In genomic region chr1:155285063-155285462, GRCh38 we compare ENCODE assay signal across 33 cellular contexts. TPM values are rescaled to one million over a fixed set of nuclear protein-coding genes. Genes with fewer than 3 reads are reported as not detected.
"Had no signal": no experiment of that assay in that cellular context is flagged by ENCODE, and none has a peak within 500 bp of the region (broad histone marks: within the 10 kb centered on the region; RNA-seq: fewer than 3 reads in every experiment).

No MANE protein-coding gene starts in this region.

- H3K4me1 Mint-ChIP-seq: activated CD4-positive, alpha-beta T cell treated with anti-CD3 and anti-CD28 coated beads, Interleukin-2, amount 10 ng/mL, durations not matched to agents 7 days and 5 days; activated naive CD4-positive, alpha-beta T cell treated with anti-CD3 and anti-CD28 coated beads, Interleukin-2, amount 50 U/mL, for 24 hours; activated naive CD8-positive, alpha-beta T cell treated with anti-CD3 and anti-CD28 coated beads, Interleukin-2, amount 10 ng/mL, durations not matched to agents 7 days and 5 days; brain had no signal

- H3K9me3 Mint-ChIP-seq: activated CD4-positive, alpha-beta T cell treated with anti-CD3 and anti-CD28 coated beads, Interleukin-2, amount 10 ng/mL, durations not matched to agents 7 days and 5 days; activated naive CD4-positive, alpha-beta T cell treated with anti-CD3 and anti-CD28 coated beads, Interleukin-2, amount 50 U/mL, for 24 hours; activated naive CD8-positive, alpha-beta T cell treated with anti-CD3 and anti-CD28 coated beads, Interleukin-2, amount 10 ng/mL, durations not matched to agents 7 days and 5 days; activated T-cell treated with anti-CD3 and anti-CD28 coated beads, Interleukin-2, amount 50 U/mL, for 24 hours; activated T-helper 2 cell treated with anti-CD3 and anti-CD28 coated beads, Interferon-gamma antibody, Interleukin-2, Interleukin-4, amounts not matched to agents 10 μg/mL and 5 μg/mL and 100 μg/mL, durations not matched to agents 14 hours and 24 hours and 36 hours; brain had no signal

- ATAC-seq: activated CD8-positive, alpha-beta T cell treated with anti-CD3 and anti-CD28 coated beads, Interleukin-2, amount 10 ng/mL, durations not matched to agents 7 days and 5 days; PC-3 had no signal

- H3K27me3 Mint-ChIP-seq: activated CD4-positive, alpha-beta T cell treated with anti-CD3 and anti-CD28 coated beads, Interleukin-2, amount 10 ng/mL, durations not matched to agents 7 days and 5 days; activated naive CD4-positive, alpha-beta T cell treated with anti-CD3 and anti-CD28 coated beads, Interleukin-2, amount 50 U/mL, for 24 hours; activated naive CD8-positive, alpha-beta T cell treated with anti-CD3 and anti-CD28 coated beads, Interleukin-2, amount 10 ng/mL, durations not matched to agents 7 days and 5 days; brain had no signal

- DNase-seq: activated CD4-positive, alpha-beta T cell treated with anti-CD3 and anti-CD28 coated beads, Interleukin-2, amount 10 ng/mL, durations not matched to agents 7 days and 5 days; activated CD4-positive, alpha-beta T cell treated with anti-CD3 and anti-CD28 coated beads, Interleukin-2, amount 50 U/mL, for 48 hours; activated CD8-positive, alpha-beta T cell treated with anti-CD3 and anti-CD28 coated beads, Interleukin-2, amount 10 ng/mL, durations not matched to agents 7 days and 5 days; activated gamma-delta T cell; activated naive CD4-positive, alpha-beta T cell treated with Interleukin-2 at 50 U/mL for 16 hours; activated naive CD8-positive, alpha-beta T cell treated with anti-CD3 and anti-CD28 coated beads, Interleukin-2, amount 10 ng/mL, durations not matched to agents 7 days and 5 days; activated T-cell treated with anti-CD3 and anti-CD28 coated beads, Interleukin-2, amount 50 U/mL, for 24 hours; caudate nucleus; cerebellar nuclear complex; MM.1S; NCI-H1092 treated with DMSO at 0.1 percent for 48 hours; NCI-H1417; NCI-H146; NCI-H187; NCI-H2029 treated with DMSO at 0.1 percent for 48 hours; NCI-H2107; NCI-H2171; NCI-H510A; NCI-H526; NCI-H748 treated with DMSO at 0.1 percent for 48 hours; NK-92 treated with Interleukin-12 subunit alpha and Interleukin-12 subunit beta, amount 100 ng/mL, for 24 hours; PC-3; Peyer's patch; RPMI8226; SW 1271; T-helper 1 cell; T1000 had no signal

- H3K4me3 Mint-ChIP-seq: activated CD4-positive, alpha-beta T cell treated with anti-CD3 and anti-CD28 coated beads, Interleukin-2, amount 10 ng/mL, durations not matched to agents 7 days and 5 days; activated CD8-positive, alpha-beta T cell treated with anti-CD3 and anti-CD28 coated beads, Interleukin-2, amount 10 ng/mL, durations not matched to agents 7 days and 5 days; activated naive CD4-positive, alpha-beta T cell treated with anti-CD3 and anti-CD28 coated beads, Interleukin-2, amount 50 U/mL, for 24 hours; activated naive CD8-positive, alpha-beta T cell treated with anti-CD3 and anti-CD28 coated beads, Interleukin-2, amount 10 ng/mL, durations not matched to agents 7 days and 5 days; activated T-cell treated with anti-CD3 and anti-CD28 coated beads, Interleukin-2, amount 50 U/mL, for 24 hours; brain had no signal

- H3K36me3 Mint-ChIP-seq: activated naive CD4-positive, alpha-beta T cell treated with anti-CD3 and anti-CD28 coated beads, Interleukin-2, amount 50 U/mL, for 24 hours; activated naive CD8-positive, alpha-beta T cell treated with anti-CD3 and anti-CD28 coated beads, Interleukin-2, amount 10 ng/mL, durations not matched to agents 7 days and 5 days had no signal

- H3K27ac Mint-ChIP-seq: activated CD4-positive, alpha-beta T cell treated with anti-CD3 and anti-CD28 coated beads, Interleukin-2, amount 10 ng/mL, durations not matched to agents 7 days and 5 days; activated CD8-positive, alpha-beta T cell treated with anti-CD3 and anti-CD28 coated beads, Interleukin-2, amount 10 ng/mL, durations not matched to agents 7 days and 5 days; activated naive CD4-positive, alpha-beta T cell treated with anti-CD3 and anti-CD28 coated beads, Interleukin-2, amount 50 U/mL, for 24 hours; activated naive CD8-positive, alpha-beta T cell treated with anti-CD3 and anti-CD28 coated beads, Interleukin-2, amount 10 ng/mL, durations not matched to agents 7 days and 5 days; activated T-cell treated with anti-CD3 and anti-CD28 coated beads, Interleukin-2, amount 50 U/mL, for 24 hours; activated T-helper 2 cell treated with anti-CD3 and anti-CD28 coated beads, Interferon-gamma antibody, Interleukin-2, Interleukin-4, amounts not matched to agents 10 μg/mL and 5 μg/mL and 100 μg/mL, durations not matched to agents 14 hours and 24 hours and 36 hours had no signal

RNA-seq across cellular contexts. Expression of gene PKLR, which starts 16.2 kb away (rescaled TPM):
- total RNA-seq: activated CD4-positive, alpha-beta T cell treated with anti-CD3 and anti-CD28 coated beads, Interleukin-2, amount 10 ng/mL, durations not matched to agents 7 days and 5 days; activated CD8-positive, alpha-beta T cell treated with anti-CD3 and anti-CD28 coated beads, Interleukin-2, amount 10 ng/mL, durations not matched to agents 7 days and 5 days; activated naive CD8-positive, alpha-beta T cell treated with anti-CD3 and anti-CD28 coated beads, Interleukin-2, amount 10 ng/mL, durations not matched to agents 7 days and 5 days; activated T-helper 2 cell treated with anti-CD3 and anti-CD28 coated beads, Interferon-gamma antibody, Interleukin-2, Interleukin-4, amounts not matched to agents 10 μg/mL and 5 μg/mL and 100 μg/mL, durations not matched to agents 14 hours and 24 hours and 36 hours; bronchial epithelial cell; LHCN-M2; PC-3; T-helper 2 cell treated with Interferon-gamma antibody and Interleukin-4, amounts not matched to agents 100 ng/mL and 5 ng/mL, for 36 hours had no signal
